In genomic region chr11:119095066-119095880, GRCh38 we compare ENCODE assay signal across 1 cellular context.
TF ChIP-seq lines count a peak whose summit lies in the region.

No MANE protein-coding gene starts in this region.

TF ChIP-seq in GM12878, 131 proteins besides CTCF, POLR2A, EP300 and RAD21 (continued from another document and continues in another):
- TF ChIP-seq SUPT20H (IDR thresholded peaks at IDR 0.05; ENCODE audit: borderline replicate concordance, control insufficient read depth, low read depth, low read length) (no peak), ZNF687 (IDR thresholded peaks at IDR 0.05) (peak; percentile 87), SIX5 (IDR thresholded peaks at IDR 0.05; ENCODE audit: low read depth, low read length, severe bottlenecking) (peak; percentile 15), RBBP5 (conservative IDR thresholded peaks at IDR 0.05) (no peak), TCF7 (IDR thresholded peaks at IDR 0.05; ENCODE audit: borderline replicate concordance) (no peak; the same call in 1 of the 2 replicates), SKIL (IDR thresholded peaks at IDR 0.05; ENCODE audit: low read depth, poor library complexity, severe bottlenecking) (peak; percentile 71), SREBF2 (IDR thresholded peaks at IDR 0.05; ENCODE audit: low read length) (no peak), ZBTB40 (IDR thresholded peaks at IDR 0.05; ENCODE audit: borderline replicate concordance) (no peak), CBX5 (IDR thresholded peaks at IDR 0.05; ENCODE audit: low read depth) (0 out of 2 replicates have a peak, but pooled peaks have one; percentile 38), STAT3 (IDR thresholded peaks at IDR 0.05; ENCODE audit: low read depth, low read length) (no peak), NBN (IDR thresholded peaks at IDR 0.05) (0 out of 2 replicates have a peak, but pooled peaks have one; percentile 63), RAD51 (IDR thresholded peaks at IDR 0.05) (no peak), PAX8 (IDR thresholded peaks at IDR 0.05) (no peak), USF2 (IDR thresholded peaks at IDR 0.05; ENCODE audit: borderline replicate concordance, low read depth, low read length) (no peak), HDGF (IDR thresholded peaks at IDR 0.05) (no peak; the same call in 1 of the 2 replicates), BHLHE40 (IDR thresholded peaks at IDR 0.05; ENCODE audit: borderline replicate concordance in 1 of 2, low read depth in 2 of 2, low read length in 1 of 2) (peak; percentile 10 to 54; a peak in 2 of 4 replicates), CEBPB (IDR thresholded peaks at IDR 0.05; ENCODE audit: borderline replicate concordance in 1 of 2, low read depth in 2 of 2, low read length in 2 of 2) (no peak), IKZF2 (IDR thresholded peaks at IDR 0.05) (no peak), POLR2AphosphoS5 (IDR thresholded peaks at IDR 0.05; ENCODE audit: low read length) (peak; percentile 100), ZNF207 (IDR thresholded peaks at IDR 0.05; ENCODE audit: borderline replicate concordance) (peak; percentile 87), RFX5 (IDR thresholded peaks at IDR 0.05; ENCODE audit: low read depth, low read length) (peak; percentile 64), SPI1 (IDR thresholded peaks at IDR 0.05; ENCODE audit: borderline replicate concordance, insufficient read depth, low read depth, low read length) (peak; percentile 33; the same call in 1 of the 2 replicates), SRF (IDR thresholded peaks at IDR 0.05; ENCODE audit: low read depth in 2 of 2, low read length in 2 of 2) (no peak), SMARCA5 (IDR thresholded peaks at IDR 0.05) (0 out of 2 replicates have a peak, but pooled peaks have one; percentile 39), BCLAF1 (IDR thresholded peaks at IDR 0.05) (no peak), IRF4 (IDR thresholded peaks at IDR 0.05; ENCODE audit: low read depth, low read length) (no peak), MYB (IDR thresholded peaks at IDR 0.05; ENCODE audit: borderline replicate concordance, low read depth, low read length) (0 out of 2 replicates have a peak, but pooled peaks have one; percentile 21), E2F8 (IDR thresholded peaks at IDR 0.05; ENCODE audit: low read depth, partially characterized antibody) (peak; percentile 62), KAT2A (conservative IDR thresholded peaks at IDR 0.05; ENCODE audit: control insufficient read depth, low read depth, low read length) (no peak), BCL3 (IDR thresholded peaks at IDR 0.05; ENCODE audit: borderline replicate concordance, insufficient read depth, low read depth, low read length, poor library complexity, severe bottlenecking) (no peak), GATAD2B (conservative IDR thresholded peaks at IDR 0.05; ENCODE audit: low read depth) (peak; percentile 80), MEF2A (IDR thresholded peaks at IDR 0.05; ENCODE audit: insufficient read depth, low read depth, low read length) (0 out of 2 replicates have a peak, but pooled peaks have one; percentile 3), ZNF217 (IDR thresholded peaks at IDR 0.05) (no peak)
- TF ChIP-seq, protein P1, sequence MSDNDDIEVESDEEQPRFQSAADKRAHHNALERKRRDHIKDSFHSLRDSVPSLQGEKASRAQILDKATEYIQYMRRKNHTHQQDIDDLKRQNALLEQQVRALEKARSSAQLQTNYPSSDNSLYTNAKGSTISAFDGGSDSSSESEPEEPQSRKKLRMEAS (IDR thresholded peaks at IDR 0.05; ENCODE audit: low read depth, low read length) = 0 out of 2 replicates have a peak, but pooled peaks have one; percentile 26
- TF ChIP-seq, protein P2, sequence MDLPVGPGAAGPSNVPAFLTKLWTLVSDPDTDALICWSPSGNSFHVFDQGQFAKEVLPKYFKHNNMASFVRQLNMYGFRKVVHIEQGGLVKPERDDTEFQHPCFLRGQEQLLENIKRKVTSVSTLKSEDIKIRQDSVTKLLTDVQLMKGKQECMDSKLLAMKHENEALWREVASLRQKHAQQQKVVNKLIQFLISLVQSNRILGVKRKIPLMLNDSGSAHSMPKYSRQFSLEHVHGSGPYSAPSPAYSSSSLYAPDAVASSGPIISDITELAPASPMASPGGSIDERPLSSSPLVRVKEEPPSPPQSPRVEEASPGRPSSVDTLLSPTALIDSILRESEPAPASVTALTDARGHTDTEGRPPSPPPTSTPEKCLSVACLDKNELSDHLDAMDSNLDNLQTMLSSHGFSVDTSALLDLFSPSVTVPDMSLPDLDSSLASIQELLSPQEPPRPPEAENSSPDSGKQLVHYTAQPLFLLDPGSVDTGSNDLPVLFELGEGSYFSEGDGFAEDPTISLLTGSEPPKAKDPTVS (IDR thresholded peaks at IDR 0.05; ENCODE audit: low read depth, low read length) = no peak
